ENCODE assay signal across 8 cellular contexts in genomic region chr1:6185635-6186382, GRCh38. TPM values are rescaled to one million over a fixed set of nuclear protein-coding genes. Genes with fewer than 3 reads are reported as not detected.
DNase-seq lines count a peak whose midpoint lies in the region; ATAC-seq and TF ChIP-seq lines count a peak whose summit lies in the region.

No MANE protein-coding gene starts in this region.

- H3K27ac ChIP-seq in HUES6 (ENCODE audit: low read depth, low read length) (no peak overlapping the region), right lobe of liver (no peak overlapping the region), aorta (ENCODE audit: low read depth in 1 of 2, low read length in 2 of 2) (no peak overlapping the region)

- H3K4me1 ChIP-seq in HUES6 (ENCODE audit: control insufficient read depth, insufficient read depth, low read length) (peaks cover 22% of the 10 kb centered on the region), right lobe of liver (peaks cover 0 to 3% (median 0%) of the 10 kb centered on the region in 4 donors), aorta (ENCODE audit: control insufficient read depth in 1 of 2, insufficient read depth in 2 of 2, low read length in 2 of 2) (no peaks in the 10 kb centered on the region)

- 69% methylated on average over 10 of the region's 10 CpGs for WGBS in right lobe of liver (ENCODE audit: insufficient coverage, low coverage, low lambda C conversion rate, missing lambda C conversion rate)
- WGBS in aorta, 2 donors = 68 to 70% methylated on average over 10 of the region's 10 CpGs

- H3K9me3 ChIP-seq in HUES6 (ENCODE audit: control insufficient read depth, insufficient read depth, low read depth, low read length) = no peaks in the 10 kb centered on the region
- no peaks in the 10 kb centered on the region for H3K9me3 ChIP-seq in right lobe of liver
- no peaks in the 10 kb centered on the region for H3K9me3 ChIP-seq in aorta (ENCODE audit: control insufficient read depth, low read length)

- no peak overlapping the region for H3K9ac ChIP-seq in HUES6 (ENCODE audit: low read length)

- peak in 3 of 4 donors; percentile 26 to 30 (median 29) for TF ChIP-seq CTCF in right lobe of liver (IDR thresholded peaks at IDR 0.05)

- H3K27me3 ChIP-seq in HUES6 (ENCODE audit: control insufficient read depth, insufficient read depth, low read length) (peaks cover 23% of the 10 kb centered on the region), right lobe of liver (no peaks in the 10 kb centered on the region), aorta (ENCODE audit: control insufficient read depth in 1 of 2, insufficient read depth in 2 of 2, low read length in 1 of 2) (no peaks in the 10 kb centered on the region)

- peak; percentile 46 for DNase-seq in EH (ENCODE audit: low read depth)
- peak; percentile 30 for DNase-seq in activated naive CD4-positive, alpha-beta T cell treated with anti-CD3 and anti-CD28 coated beads, Interleukin-2, amount 50 U/mL, for 16 hours
- DNase-seq in right lobe of liver = no peak
- no peak for DNase-seq in NCI-H2029 treated with DMSO at 0.1 percent for 48 hours (lab: John Stamatoyannopoulos, UW)
- DNase-seq in aorta = no peak
- DNase-seq in NCI-H446 treated with DMSO at 0.1 percent for 48 hours (lab: John Stamatoyannopoulos, UW) = no peak

- H3K4me3 ChIP-seq in HUES6 (ENCODE audit: low read depth, low read length) = 0 out of 2 replicates have a peak overlapping the region, but pooled peaks have one; percentile 18
- no peak overlapping the region for H3K4me3 ChIP-seq in right lobe of liver
- no peak overlapping the region for H3K4me3 ChIP-seq in aorta (ENCODE audit: low read length in 2 of 2)

- H3K36me3 ChIP-seq in HUES6 (ENCODE audit: control insufficient read depth, insufficient read depth, low read length) (peaks cover 53% of the 10 kb centered on the region), right lobe of liver (peaks cover 0 to 50% (median 24%) of the 10 kb centered on the region in 4 donors), aorta (ENCODE audit: control insufficient read depth in 1 of 2, insufficient read depth in 2 of 2, low read length in 1 of 2) (peaks cover 0 to 3% of the 10 kb centered on the region in 2 donors)

- intact Hi-C loops in right lobe of liver (cut with DNase I) = no loop called here
- intact Hi-C loops in aorta (cut with DNase I) = no loop called here

- no peak for TF ChIP-seq POLR2A in right lobe of liver (IDR thresholded peaks at IDR 0.05)

- ATAC-seq in right lobe of liver (no peak), aorta (ENCODE audit: low FRiP score) (no peak), HG03442 (IDR thresholded peaks at IDR 0.05; ENCODE audit: unreplicated experiment) (no peak)

RNA-seq across cellular contexts. Expression of gene CHD5, which starts 5.7 kb away (rescaled TPM):
- not detected for total RNA-seq in right lobe of liver
- 1 to 10 TPM in 1 of 2 donors, under 1 TPM in 1; 0.24 to 2.5 TPM for total RNA-seq in aorta
- under 1 TPM; 0.25 to 0.38 TPM for polyA plus RNA-seq in aorta

RNA-seq across cellular contexts. Expression of gene RPL22, which starts 13.6 kb away (rescaled TPM):
- total RNA-seq in right lobe of liver (100 to 1,000 TPM in 4 of 6 experiments, 10 to 100 TPM in 2; 45.4 to 156 (median 134) TPM), aorta (100 to 1,000 TPM; 309 to 335 TPM)
- polyA plus RNA-seq in aorta = 100 to 1,000 TPM; 370 to 547 TPM

RNA-seq across cellular contexts. Expression of gene RNF207, which starts 20.1 kb away (rescaled TPM):
- total RNA-seq in right lobe of liver = 10 to 100 TPM in 5 of 6 experiments, 1 to 10 TPM in 1; 8.4 to 20.5 (median 14.4) TPM
- 10 to 100 TPM; 13.2 to 31.4 TPM for total RNA-seq in aorta
- 10 to 100 TPM in 1 of 2 donors, 1 to 10 TPM in 1; 1.5 to 15.8 TPM for polyA plus RNA-seq in aorta

RNA-seq across cellular contexts. Expression of gene ICMT, which starts 50.0 kb away (rescaled TPM):
- total RNA-seq in right lobe of liver (10 to 100 TPM; 15.9 to 28.5 (median 20.4) TPM), aorta (10 to 100 TPM; 49.7 to 55.8 TPM)
- 10 to 100 TPM; 21.2 to 30.8 TPM for polyA plus RNA-seq in aorta

RNA-seq across cellular contexts. Expression of gene HES3, which starts 58.2 kb away (rescaled TPM):
- not detected for total RNA-seq in right lobe of liver
- not detected for total RNA-seq in aorta
- not detected for polyA plus RNA-seq in aorta

Comparison
In these comparisons a context has a peak if more than half of its experiments do, and no peak if none do; other contexts are left out.
1. DNase-seq: peak in EH (single experiment) and activated naive CD4-positive, alpha-beta T cell treated with anti-CD3 and anti-CD28 coated beads, Interleukin-2, amount 50 U/mL, for 16 hours (single experiment); none in right lobe of liver (0 of 3), NCI-H2029 treated with DMSO at 0.1 percent for 48 hours (single experiment), aorta (0 of 2) and NCI-H446 treated with DMSO at 0.1 percent for 48 hours (single experiment).